ENCODE assay signal across 36 cellular contexts in genomic region chr20:62882426-62882825, GRCh38.
"Had no signal": no experiment of that assay in that cellular context is flagged by ENCODE, and none has a peak within 500 bp of the region (broad histone marks: within the 10 kb centered on the region; RNA-seq: fewer than 3 reads in every experiment).

No MANE protein-coding gene starts in this region.

- H3K4me3 ChIP-seq: adrenal gland, body of pancreas, coronary artery, dorsolateral prefrontal cortex, esophagus muscularis mucosa, gastrocnemius medialis had no signal

- ATAC-seq: activated CD8-positive, alpha-beta memory T cell treated with anti-CD3 and anti-CD28 coated beads, Interleukin-2, amount 10 ng/mL, durations not matched to agents 7 days and 5 days; activated CD8-positive, alpha-beta T cell treated with anti-CD3 and anti-CD28 coated beads, Interleukin-2, amount 10 ng/mL, durations not matched to agents 7 days and 5 days; activated naive CD8-positive, alpha-beta T cell treated with anti-CD3 and anti-CD28 coated beads, Interleukin-2, amount 50 U/mL, for 24 hours; body of pancreas; foreskin keratinocyte; gastrocnemius medialis; T-cell; T-helper 17 cell had no signal

- H3K27me3 Mint-ChIP-seq: activated CD4-positive, alpha-beta T cell treated with anti-CD3 and anti-CD28 coated beads, Interleukin-2, amount 10 ng/mL, durations not matched to agents 7 days and 5 days; activated CD8-positive, alpha-beta memory T cell treated with anti-CD3 and anti-CD28 coated beads, Interleukin-2, amount 10 ng/mL, durations not matched to agents 7 days and 5 days; activated naive CD4-positive, alpha-beta T cell treated with anti-CD3 and anti-CD28 coated beads, Interleukin-2, amount 50 U/mL, for 24 hours; activated naive CD8-positive, alpha-beta T cell treated with anti-CD3 and anti-CD28 coated beads for 36 hours; activated naive CD8-positive, alpha-beta T cell treated with anti-CD3 and anti-CD28 coated beads, Interleukin-2, amount 50 U/mL, for 24 hours; dendritic cell treated with granulocyte-macrophage colony-stimulating factor and Interleukin-4, amounts not matched to agents 40 ng/mL and 50 ng/mL, for 4 days; T-cell; T-helper 17 cell had no signal

- H3K9me3 Mint-ChIP-seq: activated CD4-positive, alpha-beta T cell treated with anti-CD3 and anti-CD28 coated beads, Interleukin-2, amount 10 ng/mL, durations not matched to agents 7 days and 5 days; activated naive CD4-positive, alpha-beta T cell treated with anti-CD3 and anti-CD28 coated beads for 36 hours; activated naive CD4-positive, alpha-beta T cell treated with anti-CD3 and anti-CD28 coated beads, Interleukin-2, amount 50 U/mL, for 24 hours; activated naive CD8-positive, alpha-beta T cell treated with anti-CD3 and anti-CD28 coated beads for 36 hours; activated naive CD8-positive, alpha-beta T cell treated with anti-CD3 and anti-CD28 coated beads, Interleukin-2, amount 50 U/mL, for 24 hours; activated T-helper 1 cell treated with anti-CD3 and anti-CD28 coated beads, Interleukin-12 subunit alpha, Interleukin-12 subunit beta, Interleukin-2, Interleukin-4 antibody, amounts not matched to agents 30 ng/mL and 10 ng/mL and 1 ng/mL, durations not matched to agents 14 hours and 24 hours and 36 hours; activated T-helper 2 cell treated with anti-CD3 and anti-CD28 coated beads, Interferon-gamma antibody, Interleukin-2, Interleukin-4, amounts not matched to agents 10 μg/mL and 5 μg/mL and 100 μg/mL, durations not matched to agents 14 hours and 24 hours and 36 hours; dendritic cell treated with granulocyte-macrophage colony-stimulating factor and Interleukin-4, amounts not matched to agents 40 ng/mL and 50 ng/mL, for 4 days; endodermal cell; T-cell; T-helper 2 cell treated with Interferon-gamma antibody and Interleukin-4, amounts not matched to agents 5 μg/mL and 100 μg/mL, for 36 hours had no signal

- H3K27me3 ChIP-seq: adrenal gland, body of pancreas, dorsolateral prefrontal cortex, esophagus muscularis mucosa, foreskin keratinocyte, gastrocnemius medialis had no signal

- DNase-seq: activated CD4-positive, alpha-beta T cell treated with anti-CD3 and anti-CD28 coated beads for 1 hour; activated CD4-positive, alpha-beta T cell treated with anti-CD3 and anti-CD28 coated beads for 4 hours; activated CD4-positive, alpha-beta T cell treated with anti-CD3 and anti-CD28 coated beads, Interleukin-2, amount 10 ng/mL, durations not matched to agents 7 days and 5 days; activated CD4-positive, alpha-beta T cell treated with anti-CD3 and anti-CD28 coated beads, Interleukin-2, amount 50 U/mL, for 48 hours; activated CD8-positive, alpha-beta memory T cell treated with anti-CD3 and anti-CD28 coated beads, Interleukin-2, amount 10 ng/mL, durations not matched to agents 7 days and 5 days; activated CD8-positive, alpha-beta memory T cell treated with anti-CD3 and anti-CD28 coated beads, Interleukin-2, amount 50 U/mL, for 4 hours; activated CD8-positive, alpha-beta T cell treated with anti-CD3 and anti-CD28 coated beads, Interleukin-2, amount 10 ng/mL, durations not matched to agents 7 days and 5 days; activated effector memory CD4-positive, alpha-beta T cell treated with anti-CD3 and anti-CD28 coated beads, Interleukin-2, amount 50 U/mL, for 16 hours; activated naive CD4-positive, alpha-beta T cell treated with anti-CD3 and anti-CD28 coated beads for 36 hours; activated naive CD8-positive, alpha-beta T cell treated with anti-CD3 and anti-CD28 coated beads for 36 hours; activated naive CD8-positive, alpha-beta T cell treated with anti-CD3 and anti-CD28 coated beads, Interleukin-2, amount 50 U/mL, for 24 hours; activated T-cell treated with anti-CD3 and anti-CD28 coated beads, Interleukin-2, amount 50 U/mL, for 1 hour; activated T-cell treated with anti-CD3 and anti-CD28 coated beads, Interleukin-2, amount 50 U/mL, for 48 hours; adrenal gland; amygdala; body of pancreas; central memory CD4-positive, alpha-beta T cell; cerebellar nuclear complex; dorsolateral prefrontal cortex; effector memory CD4-positive, alpha-beta T cell; endodermal cell; erythroblast; foreskin keratinocyte; gastrocnemius medialis; head of caudate nucleus; SW 1271; T-cell; T-helper 17 cell; T1000 had no signal

- H3K4me1 Mint-ChIP-seq: activated naive CD8-positive, alpha-beta T cell treated with anti-CD3 and anti-CD28 coated beads, Interleukin-2, amount 50 U/mL, for 24 hours had no signal

- H3K4me3 Mint-ChIP-seq: activated CD4-positive, alpha-beta T cell treated with anti-CD3 and anti-CD28 coated beads, Interleukin-2, amount 10 ng/mL, durations not matched to agents 7 days and 5 days; activated CD8-positive, alpha-beta memory T cell treated with anti-CD3 and anti-CD28 coated beads, Interleukin-2, amount 10 ng/mL, durations not matched to agents 7 days and 5 days; activated CD8-positive, alpha-beta T cell treated with anti-CD3 and anti-CD28 coated beads, Interleukin-2, amount 10 ng/mL, durations not matched to agents 7 days and 5 days; activated naive CD4-positive, alpha-beta T cell treated with anti-CD3 and anti-CD28 coated beads for 36 hours; activated naive CD4-positive, alpha-beta T cell treated with anti-CD3 and anti-CD28 coated beads, Interleukin-2, amount 50 U/mL, for 24 hours; activated naive CD8-positive, alpha-beta T cell treated with anti-CD3 and anti-CD28 coated beads for 36 hours; activated naive CD8-positive, alpha-beta T cell treated with anti-CD3 and anti-CD28 coated beads, Interleukin-2, amount 50 U/mL, for 24 hours; activated T-helper 1 cell treated with anti-CD3 and anti-CD28 coated beads, Interleukin-12 subunit alpha, Interleukin-12 subunit beta, Interleukin-2, Interleukin-4 antibody, amounts not matched to agents 30 ng/mL and 10 ng/mL and 1 ng/mL, durations not matched to agents 14 hours and 24 hours and 36 hours; dendritic cell treated with granulocyte-macrophage colony-stimulating factor and Interleukin-4, amounts not matched to agents 40 ng/mL and 50 ng/mL, for 4 days; endodermal cell; T-cell; T-helper 17 cell; T-helper 2 cell treated with Interferon-gamma antibody and Interleukin-4, amounts not matched to agents 5 μg/mL and 100 μg/mL, for 36 hours had no signal

- H3K27ac ChIP-seq: adrenal gland, body of pancreas, coronary artery, esophagus muscularis mucosa, foreskin keratinocyte, gastrocnemius medialis had no signal

- H3K27ac Mint-ChIP-seq: activated CD4-positive, alpha-beta T cell treated with anti-CD3 and anti-CD28 coated beads, Interleukin-2, amount 10 ng/mL, durations not matched to agents 7 days and 5 days; activated CD8-positive, alpha-beta memory T cell treated with anti-CD3 and anti-CD28 coated beads, Interleukin-2, amount 10 ng/mL, durations not matched to agents 7 days and 5 days; activated CD8-positive, alpha-beta T cell treated with anti-CD3 and anti-CD28 coated beads, Interleukin-2, amount 10 ng/mL, durations not matched to agents 7 days and 5 days; activated naive CD4-positive, alpha-beta T cell treated with anti-CD3 and anti-CD28 coated beads for 36 hours; activated naive CD8-positive, alpha-beta T cell treated with anti-CD3 and anti-CD28 coated beads for 36 hours; activated naive CD8-positive, alpha-beta T cell treated with anti-CD3 and anti-CD28 coated beads, Interleukin-2, amount 50 U/mL, for 24 hours; activated T-helper 1 cell treated with anti-CD3 and anti-CD28 coated beads, Interleukin-12 subunit alpha, Interleukin-12 subunit beta, Interleukin-2, Interleukin-4 antibody, amounts not matched to agents 30 ng/mL and 10 ng/mL and 1 ng/mL, durations not matched to agents 14 hours and 24 hours and 36 hours; activated T-helper 2 cell treated with anti-CD3 and anti-CD28 coated beads, Interferon-gamma antibody, Interleukin-2, Interleukin-4, amounts not matched to agents 10 μg/mL and 5 μg/mL and 100 μg/mL, durations not matched to agents 14 hours and 24 hours and 36 hours; dendritic cell treated with granulocyte-macrophage colony-stimulating factor and Interleukin-4, amounts not matched to agents 40 ng/mL and 50 ng/mL, for 4 days; T-cell; T-helper 2 cell treated with Interferon-gamma antibody and Interleukin-4, amounts not matched to agents 5 μg/mL and 100 μg/mL, for 36 hours had no signal

- H3K9me3 ChIP-seq: adrenal gland, body of pancreas, esophagus muscularis mucosa, gastrocnemius medialis had no signal
